In the genomic region with DNA sequence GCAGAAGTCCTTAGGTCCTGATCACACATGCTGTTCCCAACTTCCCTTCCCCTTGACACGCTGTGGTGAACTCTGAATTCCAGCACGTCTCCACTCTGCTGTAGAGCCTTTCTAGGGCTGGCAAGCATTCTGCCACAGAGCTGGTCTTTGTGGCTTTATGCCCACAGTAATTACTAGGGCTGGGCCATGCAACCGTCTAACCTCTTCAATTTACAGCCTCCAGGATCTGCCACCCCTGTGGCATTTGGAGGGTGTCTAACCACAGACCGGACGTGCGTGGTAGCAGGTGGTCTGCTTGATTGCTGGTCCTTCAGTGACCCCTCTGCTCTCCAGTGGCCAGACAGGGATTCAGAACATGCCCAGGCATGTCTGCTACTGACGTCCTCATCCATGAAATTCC, we compare ENCODE assay signal across 10 cellular contexts. TPM values are rescaled to one million over a fixed set of nuclear protein-coding genes. Genes with fewer than 3 reads are reported as not detected.
DNase-seq lines count a peak whose midpoint lies in the region; ATAC-seq, FAIRE-seq and TF ChIP-seq lines count a peak whose summit lies in the region.
"Had no signal": no experiment of that assay in that cellular context is flagged by ENCODE, and none has a peak within 500 bp of the region (broad histone marks: within the 10 kb centered on the region; RNA-seq: fewer than 3 reads in every experiment).

No MANE protein-coding gene starts in this region.

- no peak for ATAC-seq in HG02870 (IDR thresholded peaks at IDR 0.05; ENCODE audit: unreplicated experiment)

- no peaks in the 10 kb centered on the region for H3K27me3 ChIP-seq in suprapubic skin

- intact Hi-C loops in head of caudate nucleus (cut with DNase I), result no loop called here

- DNase-seq in Daoy (ENCODE audit: low read depth), result peak; percentile 68
- peak; percentile 83 for DNase-seq in HK-2 (ENCODE audit: unreplicated experiment)
- no peak for DNase-seq in head of caudate nucleus
- DNase-seq in suprapubic skin (ENCODE audit: low spot score in 2 of 2), result no peak
- DNase-seq: activated gamma-delta T cell treated with Interleukin-2 at 50 U/mL for 16 hours, NCI-H2171 treated with DMSO at 0.1 percent for 48 hours had no signal

- H3K36me3 ChIP-seq in mesodermal cell (ENCODE audit: control insufficient read depth, insufficient read depth, low read length) (no peaks in the 10 kb centered on the region), suprapubic skin (no peaks in the 10 kb centered on the region)

- peak; percentile 92 for FAIRE-seq in TTC549 (lab: Jason Lieb, UNC)
- FAIRE-seq: endometrium had no signal

- TF ChIP-seq POLR2A in suprapubic skin (IDR thresholded peaks at IDR 0.05), result no peak

- H3K27ac ChIP-seq in mesodermal cell (ENCODE audit: low read depth, low read length, severe bottlenecking) (peak overlapping the region; percentile 59), suprapubic skin (no peak overlapping the region)

- peaks cover 6% of the 10 kb centered on the region for H3K9me3 ChIP-seq in mesodermal cell (ENCODE audit: control insufficient read depth, low read length)
- H3K9me3 ChIP-seq in suprapubic skin, result peaks cover 3% of the 10 kb centered on the region

- TF ChIP-seq EP300 in suprapubic skin (IDR thresholded peaks at IDR 0.05), result no peak

- WGBS in mesodermal cell (ENCODE audit: insufficient coverage in 2 of 2), 2 experiments, result 94% methylated on average over 5 of the region's 7 CpGs
- 49% methylated on average over 7 of the region's 7 CpGs for WGBS in suprapubic skin

- no peak for TF ChIP-seq CTCF in suprapubic skin (IDR thresholded peaks at IDR 0.05)

- H3K4me1 ChIP-seq in mesodermal cell (ENCODE audit: control insufficient read depth, insufficient read depth, low read length, poor library complexity, severe bottlenecking), result peaks cover 8% of the 10 kb centered on the region
- peaks cover 4% of the 10 kb centered on the region for H3K4me1 ChIP-seq in suprapubic skin

- H3K4me3 ChIP-seq in mesodermal cell (ENCODE audit: extremely low read depth, insufficient read depth, low read length, poor library complexity, severe bottlenecking), result no peak overlapping the region
- no peak overlapping the region for H3K4me3 ChIP-seq in suprapubic skin

RNA-seq across cellular contexts. Expression of a gene that starts 43.1 kb away (rescaled TPM):
- total RNA-seq in Daoy (2014; rRNA removed; shearing (Covaris generic)), result 5.8 and 6.6 TPM in 2 replicates
- 0.88 TPM for polyA plus RNA-seq in mesodermal cell (2013, experiment 1 of 2)
- polyA plus RNA-seq in mesodermal cell (2013, experiment 2 of 2), result 0.66 TPM
- total RNA-seq in suprapubic skin, result 10 to 100 TPM; 19.2 to 62.4 (median 41.7) TPM

Comparison
In these comparisons a context has a peak if more than half of its experiments do, and no peak if none do; other contexts are left out.
1. DNase-seq: peak in Daoy (single experiment) and HK-2 (single experiment); none in head of caudate nucleus (0 of 42) and suprapubic skin (0 of 2).